Comparison of ENCODE assay signal across 8 cellular contexts in genomic region chr12:49838973-49839633, GRCh38. TPM values are rescaled to one million over a fixed set of nuclear protein-coding genes. Genes with fewer than 3 reads are reported as not detected.
A peak's percentile ranks its signal among the peaks of the same experiment; 100 is the strongest.
DNase-seq lines count a peak whose midpoint lies in the region; ATAC-seq and TF ChIP-seq lines count a peak whose summit lies in the region.

No MANE protein-coding gene starts in this region.

- H3K9me3 ChIP-seq in CD4-positive, alpha-beta memory T cell (ENCODE audit: control insufficient read depth in 1 of 2, low read length in 2 of 2) = no peaks in the 10 kb centered on the region
- H3K9me3 ChIP-seq in body of pancreas = no peaks in the 10 kb centered on the region

- 40 to 45% methylated on average over 3 of the region's 3 CpGs for WGBS in body of pancreas, 2 donors

- no peaks in the 10 kb centered on the region for H3K27me3 ChIP-seq in CD4-positive, alpha-beta memory T cell (ENCODE audit: insufficient read depth, low read length)
- H3K27me3 ChIP-seq in body of pancreas = no peaks in the 10 kb centered on the region

- no peak for TF ChIP-seq POLR2A in body of pancreas (IDR thresholded peaks at IDR 0.05)

- H3K27me3 Mint-ChIP-seq in CD4-positive, alpha-beta memory T cell = no peaks in the 10 kb centered on the region

- no peak overlapping the region for H3K4me3 ChIP-seq in CD4-positive, alpha-beta memory T cell (ENCODE audit: low read length in 2 of 2)
- H3K4me3 ChIP-seq in body of pancreas = no peak overlapping the region

- peak overlapping the region in 2 of 8 donors; percentile 32 to 55 for H3K4me3 Mint-ChIP-seq in CD4-positive, alpha-beta memory T cell

- CTCF ChIA-PET in CD4-positive, alpha-beta memory T cell (lab: Charles Lee; ENCODE audit: partially characterized antibody) = interaction anchor here (0.8 to 5.8 kb wide), 23 partner anchors 8 to 378 kb away, joined by 3 to 53 read pairs (median 4); partner anchors contain the start of genes NCKAP5L and TMBIM6

- no peak overlapping the region for H3K27ac ChIP-seq in CD4-positive, alpha-beta memory T cell (ENCODE audit: low read depth, low read length)
- no peak overlapping the region for H3K27ac ChIP-seq in body of pancreas

- intact Hi-C loops in CD4-positive, alpha-beta memory T cell (cut with micrococcal nuclease) = loop anchor here (1.0 to 2.0 kb wide), 4 partner anchors 63 to 194 kb away; partner anchors contain the start of gene TMBIM6
- intact Hi-C loops in body of pancreas (cut with DNase I) = no loop called here

- ATAC-seq in body of pancreas = no peak
- no peak for ATAC-seq in HG02610 (IDR thresholded peaks at IDR 0.05; ENCODE audit: unreplicated experiment)
- no peak for ATAC-seq in GM18868 (IDR thresholded peaks at IDR 0.05; ENCODE audit: unreplicated experiment)

- H3K4me1 ChIP-seq in CD4-positive, alpha-beta memory T cell (ENCODE audit: insufficient read depth, low read length) = peaks cover 22% of the 10 kb centered on the region
- peaks cover 15% of the 10 kb centered on the region for H3K4me1 ChIP-seq in body of pancreas

- peaks cover 0 to 6% of the 10 kb centered on the region in 2 donors for H3K36me3 Mint-ChIP-seq in CD4-positive, alpha-beta memory T cell

- POLR2A ChIA-PET in CD4-positive, alpha-beta memory T cell (lab: Charles Lee; ENCODE audit: partially characterized antibody) = interaction anchor here (0.8 to 6.3 kb wide), 5 partner anchors 8 to 98 kb away, joined by 3 to 67 read pairs (median 11); partner anchors contain the start of genes NCKAP5L and TMBIM6

- DNase-seq in CD4-positive, alpha-beta memory T cell = peak in 4 of 5 donors; percentile 39 to 52 (median 48)
- DNase-seq in NCI-H526 treated with DMSO at 0.1 percent for 48 hours (lab: John Stamatoyannopoulos, UW) (peak; percentile 13), body of pancreas (peak in 2 of 4 donors; percentile 35 to 36), lung microvascular endothelial cell (ENCODE audit: low read depth in 2 of 2) (peak; percentile 60 to 64), mesenteric fat pad (ENCODE audit: low spot score) (no peak)

- peak overlapping the region in 3 of 7 donors; percentile 30 to 66 (median 35) for H3K27ac Mint-ChIP-seq in CD4-positive, alpha-beta memory T cell

- TF ChIP-seq CTCF in GM12872 (IDR thresholded peaks at IDR 0.05; ENCODE audit: insufficient read depth, low read depth, low read length) (peak; percentile 76), body of pancreas (IDR thresholded peaks at IDR 0.05) (peak; percentile 25 to 62 (median 54))

- no peaks in the 10 kb centered on the region for H3K36me3 ChIP-seq in CD4-positive, alpha-beta memory T cell (ENCODE audit: insufficient read depth, low read length)
- no peaks in the 10 kb centered on the region for H3K36me3 ChIP-seq in body of pancreas (replicated peaks in 1 of 2; ENCODE audit: insufficient read depth in 1 of 2, low read depth in 2 of 2)

- H3K9me3 Mint-ChIP-seq in CD4-positive, alpha-beta memory T cell = peaks cover 0 to 2% (median 0%) of the 10 kb centered on the region in 8 donors

- H3K4me1 Mint-ChIP-seq in CD4-positive, alpha-beta memory T cell = peaks cover 21 to 42% (median 28%) of the 10 kb centered on the region in 4 donors

RNA-seq across cellular contexts. Expression of gene BCDIN3D, which starts 3.8 kb away (rescaled TPM):
- 10 to 100 TPM; 16.0 to 17.5 TPM for total RNA-seq in CD4-positive, alpha-beta memory T cell
- polyA plus RNA-seq in CD4-positive, alpha-beta memory T cell = 1 to 10 TPM; 5.3 to 7.7 TPM
- total RNA-seq in body of pancreas (1 to 10 TPM; 1.3 to 3.6 TPM), lung microvascular endothelial cell (2.0 TPM in 2 replicates), mesenteric fat pad (3.0 TPM)

RNA-seq across cellular contexts. Expression of gene NCKAP5L, which starts 10.9 kb away (rescaled TPM):
- 10 to 100 TPM; 10.4 to 11.2 TPM for total RNA-seq in CD4-positive, alpha-beta memory T cell
- polyA plus RNA-seq in CD4-positive, alpha-beta memory T cell = 1 to 10 TPM in 1 of 2 donors, under 1 TPM in 1; 0.20 to 3.5 TPM
- total RNA-seq in body of pancreas (10 to 100 TPM; 10.1 to 13.2 TPM), lung microvascular endothelial cell (6.1 and 6.9 TPM in 2 replicates), mesenteric fat pad (44.3 TPM)
